Comparison of ENCODE assay signal across 12 cellular contexts in genomic region chr1:172902861-172903381, GRCh38.
A peak's percentile ranks its signal among the peaks of the same experiment; 100 is the strongest.
DNase-seq lines count a peak whose midpoint lies in the region; ATAC-seq and TF ChIP-seq lines count a peak whose summit lies in the region.
"Had no signal": no experiment of that assay in that cellular context is flagged by ENCODE, and none has a peak within 500 bp of the region (broad histone marks: within the 10 kb centered on the region; RNA-seq: fewer than 3 reads in every experiment).

No MANE protein-coding gene starts in this region.

- H3K4me3 ChIP-seq in MM.1S (ENCODE audit: low read length) = no peak overlapping the region
- no peak overlapping the region for H3K4me3 ChIP-seq in osteoblast (ENCODE audit: insufficient read depth, low read length)
- no peak overlapping the region for H3K4me3 ChIP-seq in effector memory CD4-positive, alpha-beta T cell (ENCODE audit: insufficient read depth, low read depth, low read length, poor library complexity, severe bottlenecking)
- H3K4me3 ChIP-seq: thoracic aorta had no signal

- ATAC-seq in GM18502 (IDR thresholded peaks at IDR 0.05; ENCODE audit: poor library complexity, unreplicated experiment) = no peak
- ATAC-seq: right cardiac atrium had no signal

- H3K36me3 ChIP-seq in MM.1S (replicated peaks; ENCODE audit: insufficient read depth, low read length) (no peaks in the 10 kb centered on the region), osteoblast (ENCODE audit: insufficient read depth, low read length) (no peaks in the 10 kb centered on the region)
- no peaks in the 10 kb centered on the region for H3K36me3 ChIP-seq in effector memory CD4-positive, alpha-beta T cell (ENCODE audit: control insufficient read depth, insufficient read depth, low read length)
- H3K36me3 ChIP-seq: thoracic aorta had no signal

- H3K9me3 ChIP-seq in MM.1S (replicated peaks; ENCODE audit: insufficient read depth, low read length) (no peaks in the 10 kb centered on the region), osteoblast (ENCODE audit: low read depth, low read length) (no peaks in the 10 kb centered on the region)
- no peaks in the 10 kb centered on the region for H3K9me3 ChIP-seq in effector memory CD4-positive, alpha-beta T cell (ENCODE audit: control insufficient read depth, low read length)
- H3K9me3 ChIP-seq: thoracic aorta had no signal

- peak overlapping the region; percentile 4; the same call in 1 of the 2 replicates for H3K4me2 ChIP-seq in MM.1S (ENCODE audit: low read depth, low read length)
- H3K4me2 ChIP-seq in osteoblast (ENCODE audit: insufficient read depth, low read length) = peak overlapping the region; percentile 40

- H3K27ac ChIP-seq in MM.1S (ENCODE audit: low read length) (no peak overlapping the region), osteoblast (ENCODE audit: low read depth, low read length) (peak overlapping the region; percentile 68)
- H3K27ac ChIP-seq in effector memory CD4-positive, alpha-beta T cell (ENCODE audit: insufficient read depth, low read length, poor library complexity, severe bottlenecking) = no peak overlapping the region
- H3K27ac ChIP-seq: thoracic aorta had no signal

- H4K20me1 ChIP-seq in MM.1S (ENCODE audit: insufficient read depth, low read length) (no peaks in the 10 kb centered on the region), osteoblast (ENCODE audit: insufficient read depth, low read length) (no peaks in the 10 kb centered on the region)

- DNase-seq in ELR (ENCODE audit: low read depth) (peak; percentile 93), MM.1S (peak; percentile 49), chondrocyte (ENCODE audit: low spot score) (no peak), osteoblast (ENCODE audit: insufficient read length, low spot score, missing footprints) (no peak), NCI-H748 treated with DMSO at 0.1 percent for 48 hours (lab: John Stamatoyannopoulos, UW) (no peak)
- no peak for DNase-seq in effector memory CD4-positive, alpha-beta T cell
- DNase-seq: activated T-cell treated with anti-CD3 and anti-CD28 coated beads, Interleukin-2, amount 50 U/mL, for 48 hours; erythroblast; immature natural killer cell; right cardiac atrium had no signal

- H3K79me2 ChIP-seq in MM.1S (ENCODE audit: low read length) (no peaks in the 10 kb centered on the region), osteoblast (ENCODE audit: insufficient read depth, low read length) (no peaks in the 10 kb centered on the region)

- H3F3A ChIP-seq in MM.1S (ENCODE audit: insufficient read depth, low read length) = peaks cover 18% of the 10 kb centered on the region

- no peaks in the 10 kb centered on the region for H3K27me3 Mint-ChIP-seq in chondrocyte (ENCODE audit: low read depth)

- no peak overlapping the region for H3K4me3 Mint-ChIP-seq in chondrocyte (ENCODE audit: unreplicated experiment)
- H3K4me3 Mint-ChIP-seq: immature natural killer cell had no signal

- H3K27me3 ChIP-seq in MM.1S (replicated peaks; ENCODE audit: insufficient read depth, low read length) (peaks cover 48% of the 10 kb centered on the region), osteoblast (ENCODE audit: insufficient read depth, low read length) (no peaks in the 10 kb centered on the region)
- H3K27me3 ChIP-seq in effector memory CD4-positive, alpha-beta T cell (replicated peaks; ENCODE audit: control insufficient read depth, insufficient read depth, low read length, poor library complexity, severe bottlenecking) = no peaks in the 10 kb centered on the region

- H3K9me3 Mint-ChIP-seq in chondrocyte (ENCODE audit: low read depth) = no peaks in the 10 kb centered on the region
- H3K9me3 Mint-ChIP-seq: immature natural killer cell had no signal

- no peak for TF ChIP-seq CTCF in MM.1S (IDR thresholded peaks at IDR 0.05; ENCODE audit: low read length)
- no peak for TF ChIP-seq CTCF in chondrocyte (IDR thresholded peaks at IDR 0.05)
- TF ChIP-seq CTCF in osteoblast (IDR thresholded peaks at IDR 0.05; ENCODE audit: extremely low read depth, low read depth, low read length) = no peak

- H3K9me2 ChIP-seq in MM.1S (replicated peaks; ENCODE audit: insufficient read depth, low read length) = no peaks in the 10 kb centered on the region

- peak overlapping the region; percentile 70 for H3K27ac Mint-ChIP-seq in chondrocyte (ENCODE audit: unreplicated experiment)
- H3K27ac Mint-ChIP-seq: immature natural killer cell had no signal

- peaks cover 52% of the 10 kb centered on the region for H3K4me1 ChIP-seq in MM.1S (ENCODE audit: low read length)
- peaks cover 68% of the 10 kb centered on the region for H3K4me1 ChIP-seq in osteoblast (ENCODE audit: insufficient read depth, low read length)
- H3K4me1 ChIP-seq in effector memory CD4-positive, alpha-beta T cell (ENCODE audit: control insufficient read depth, insufficient read depth, low read length, poor library complexity, severe bottlenecking) = no peaks in the 10 kb centered on the region

- peaks cover 52% of the 10 kb centered on the region for H3K4me1 Mint-ChIP-seq in chondrocyte (ENCODE audit: low read depth)

- no peak overlapping the region for H3K9ac ChIP-seq in MM.1S (ENCODE audit: low read length)

- H3K36me3 Mint-ChIP-seq in chondrocyte (ENCODE audit: low read depth) = no peaks in the 10 kb centered on the region

- H2AFZ ChIP-seq in MM.1S (ENCODE audit: low read length) (no peak overlapping the region), osteoblast (ENCODE audit: low read length) (no peak overlapping the region)

Comparison
In these comparisons a context has a peak if more than half of its experiments do, and no peak if none do; other contexts are left out.
1. DNase-seq: peak in ELR (single experiment) and MM.1S (single experiment); none in chondrocyte (single experiment), osteoblast (single experiment), effector memory CD4-positive, alpha-beta T cell (0 of 3) and NCI-H748 treated with DMSO at 0.1 percent for 48 hours (single experiment).